ENCODE assay signal across 8 cellular contexts in the genomic region with DNA sequence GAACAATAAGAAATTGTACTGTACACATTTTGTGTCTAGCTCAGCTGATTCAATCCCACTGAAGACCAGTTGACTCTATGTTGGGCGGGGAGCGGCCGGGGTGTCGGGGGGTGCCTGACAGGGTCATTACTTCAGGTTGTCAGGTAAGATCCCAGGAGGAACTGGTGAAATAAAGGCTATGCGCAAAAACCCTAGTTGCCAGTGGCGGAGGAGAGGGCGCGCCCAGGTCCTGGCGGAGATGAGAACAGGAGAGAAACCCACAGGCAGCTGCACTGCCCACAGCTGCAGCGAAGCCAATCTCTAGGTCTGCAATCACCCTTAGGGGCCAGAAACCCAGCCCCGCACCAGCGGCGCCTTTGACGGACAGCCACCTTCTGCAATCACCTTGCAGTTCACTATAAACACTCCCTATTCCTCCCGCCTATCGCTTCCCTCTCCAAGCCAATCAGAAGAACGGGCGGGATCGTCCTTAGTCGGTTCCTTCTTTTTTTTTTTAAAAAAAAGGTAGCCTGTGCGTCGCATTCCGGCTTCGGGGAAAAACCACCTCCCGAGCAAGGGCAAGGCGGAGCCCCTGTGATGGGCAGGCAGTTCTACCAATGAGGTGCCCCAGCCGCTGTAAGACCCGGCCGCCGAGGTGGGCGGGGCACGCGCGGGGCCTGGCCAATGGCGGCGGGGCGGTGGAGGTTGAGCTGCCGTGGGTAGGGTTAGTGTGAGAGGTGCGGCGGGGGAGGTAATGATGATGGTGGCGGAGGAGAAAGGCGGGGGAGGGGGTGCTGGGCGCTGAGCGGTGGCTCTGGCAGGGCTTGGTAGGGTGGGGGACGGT. TPM values are rescaled to one million over a fixed set of nuclear protein-coding genes. Genes with fewer than 3 reads are reported as not detected.
A peak's percentile ranks its signal among the peaks of the same experiment; 100 is the strongest.
DNase-seq lines count a peak whose midpoint lies in the region; ATAC-seq, FAIRE-seq and TF ChIP-seq lines count a peak whose summit lies in the region.

Gene EHBP1, plus strand, starts transcription at position 707 of the 823 bp plus-strand sequence. CDS start 1,479 bp downstream, outside the sequence.

- TF ChIP-seq CTCF in cardiac muscle cell (IDR thresholded peaks at IDR 0.05; ENCODE audit: low read depth, low read length): no peak
- TF ChIP-seq CTCF in parathyroid adenoma (IDR thresholded peaks at IDR 0.05): no peak
- peak in 2 of 5 experiments; percentile 14 to 31 for TF ChIP-seq CTCF in tibial nerve (IDR thresholded peaks at IDR 0.05)

- H3K36me3 Mint-ChIP-seq in T-cell: peaks cover 9% of the 10 kb centered on the region

- H3K9me3 ChIP-seq in cardiac muscle cell (ENCODE audit: low read depth): no peaks in the 10 kb centered on the region
- no peaks in the 10 kb centered on the region for H3K9me3 ChIP-seq in parathyroid adenoma (ENCODE audit: control insufficient read depth, low read length)
- no peaks in the 10 kb centered on the region for H3K9me3 ChIP-seq in tibial nerve

- peaks cover 36 to 37% (median 37%) of the 10 kb centered on the region in 3 donors for H3K4me1 Mint-ChIP-seq in T-cell

- H3K9ac ChIP-seq in parathyroid adenoma: peak within 1 kb of the TSS; percentile 53

- H3K27me3 ChIP-seq in cardiac muscle cell: no peaks in the 10 kb centered on the region
- no peaks in the 10 kb centered on the region for H3K27me3 ChIP-seq in parathyroid adenoma (ENCODE audit: control insufficient read depth, insufficient read depth, low read length)
- no peaks in the 10 kb centered on the region for H3K27me3 ChIP-seq in tibial nerve

- peak within 1 kb of the TSS; percentile 83 to 94 (median 84) for H3K4me3 Mint-ChIP-seq in T-cell

- H3K27ac Mint-ChIP-seq in T-cell: peak within 1 kb of the TSS; percentile 74 to 87

- H3K4me1 ChIP-seq in cardiac muscle cell (ENCODE audit: low read depth): peaks cover 15% of the 10 kb centered on the region
- peaks cover 3% of the 10 kb centered on the region for H3K4me1 ChIP-seq in parathyroid adenoma
- H3K4me1 ChIP-seq in tibial nerve: peaks cover 0 to 57% (median 8%) of the 10 kb centered on the region in 4 donors

- peak within 1 kb of the TSS; percentile 95 for H2AFZ ChIP-seq in parathyroid adenoma

- POLR2A ChIA-PET in T-cell (lab: Charles Lee): interaction anchor here in 1 of 2 donors (0.6 kb wide), 1 partner anchor 55 kb away, joined by 3 read pairs; no protein-coding TSS in a partner anchor

- peak; percentile 99 for FAIRE-seq in GM12891 (lab: Jason Lieb, UNC)

- peak in 1 of 2 donors; percentile 94 for TF ChIP-seq EP300 in tibial nerve (IDR thresholded peaks at IDR 0.05)

- no peaks in the 10 kb centered on the region for H3K27me3 Mint-ChIP-seq in T-cell

- peak; percentile 85 for DNase-seq in GM12891 (ENCODE audit: insufficient read length, low spot score)
- DNase-seq in NCI-H1436 treated with DMSO at 0.1 percent for 48 hours (lab: John Stamatoyannopoulos, UW): peak; percentile 99
- peak; percentile 90 to 98 (median 94) for DNase-seq in T-cell
- peak; percentile 99 to 100 for DNase-seq in cardiac muscle cell (ENCODE audit: low read depth in 1 of 2, low spot score in 1 of 2)
- DNase-seq in tibial nerve (ENCODE audit: low spot score in 2 of 2): peak; percentile 97 to 98

- TF ChIP-seq POLR2A in GM12891 (IDR thresholded peaks at IDR 0.05; ENCODE audit: low read depth, low read length) (peak; percentile 72), tibial nerve (IDR thresholded peaks at IDR 0.05) (peak; percentile 76 to 87)

- peaks cover 14% of the 10 kb centered on the region for H3K79me2 ChIP-seq in parathyroid adenoma

- ATAC-seq in HG02840 (IDR thresholded peaks at IDR 0.05; ENCODE audit: low FRiP score, unreplicated experiment) (peak; percentile 96), T-cell (replicated peaks in 1 of 4) (peak; percentile 96 to 99 (median 98))

- H3K4me2 ChIP-seq in parathyroid adenoma (ENCODE audit: low read length): peak within 1 kb of the TSS; percentile 89

- peaks cover 4% of the 10 kb centered on the region for H3K36me3 ChIP-seq in cardiac muscle cell
- no peaks in the 10 kb centered on the region for H3K36me3 ChIP-seq in parathyroid adenoma (ENCODE audit: control insufficient read depth, insufficient read depth, low read length)
- peaks cover 0 to 7% (median 0%) of the 10 kb centered on the region in 3 donors for H3K36me3 ChIP-seq in tibial nerve

- H3K4me3 ChIP-seq in cardiac muscle cell: peak within 1 kb of the TSS; percentile 73
- H3K4me3 ChIP-seq in parathyroid adenoma (ENCODE audit: low read depth, low read length): peak within 1 kb of the TSS; percentile 93
- peak within 1 kb of the TSS; percentile 84 to 100 (median 93) for H3K4me3 ChIP-seq in tibial nerve

- no peaks in the 10 kb centered on the region for H3K9me3 Mint-ChIP-seq in T-cell

- CTCF ChIA-PET in T-cell (lab: Charles Lee): interaction anchor here in 1 of 2 donors (0.5 to 1.0 kb wide), 2 partner anchors 41 to 71 kb away, joined by 3 to 4 read pairs; no protein-coding TSS in a partner anchor

- peak within 1 kb of the TSS; percentile 53 for H3K27ac ChIP-seq in adipose tissue (ENCODE audit: low read depth, low read length)
- peak within 1 kb of the TSS; percentile 92 for H3K27ac ChIP-seq in cardiac muscle cell
- H3K27ac ChIP-seq in parathyroid adenoma: peak within 1 kb of the TSS; percentile 78
- peak within 1 kb of the TSS; percentile 90 to 99 (median 98) for H3K27ac ChIP-seq in tibial nerve

- WGBS in adipose tissue, 3 donors: 0 to 1% (median 0%) methylated on average over 41 to 45 of the region's 45 CpGs
- WGBS in tibial nerve, 2 donors: 1 to 2% methylated on average over 42 to 44 of the region's 45 CpGs

TF ChIP-seq in GM12891, 5 proteins besides CTCF, POLR2A, EP300 and RAD21:
- TF ChIP-seq SPI1 (IDR thresholded peaks at IDR 0.05; ENCODE audit: low read depth, low read length) (peak; percentile 42; the same call in 1 of the 2 replicates), PAX5 (IDR thresholded peaks at IDR 0.05; ENCODE audit: insufficient read depth, low read length, severe bottlenecking) (no peak), POU2F2 (IDR thresholded peaks at IDR 0.05; ENCODE audit: low read depth, low read length) (peak; percentile 21; the same call in 1 of the 2 replicates), POLR2AphosphoS5 (IDR thresholded peaks at IDR 0.05; ENCODE audit: low read depth, low read length) (0 out of 2 replicates have a peak, but pooled peaks have one; percentile 56), TAF1 (IDR thresholded peaks at IDR 0.05; ENCODE audit: low read depth, low read length) (peak; percentile 60)
TF ChIP-seq in GM12891: peak in this region for 4.

RNA-seq across cellular contexts. Expression of gene EHBP1, which starts in this region (rescaled TPM):
- 11.5 TPM for polyA plus RNA-seq in GM12891 (2012; ENCODE audit: low read depth, missing spikeins)
- total RNA-seq in T-cell (10 to 100 TPM; 22.1 to 28.7 (median 26.1) TPM), cardiac muscle cell (18.7 and 30.8 TPM in 2 replicates), tibial nerve (100 to 1,000 TPM; 195 to 367 (median 212) TPM)
- polyA plus RNA-seq in adipose tissue (10 to 100 TPM; 11.7 to 59.5 (median 33.7) TPM), cardiac muscle cell (11.7 and 15.7 TPM in 2 replicates)

Comparison
In these comparisons a context has a peak if more than half of its experiments do, and no peak if none do; other contexts are left out.
1. Peak in every context shown above with its lines: DNase-seq, ATAC-seq, H3K4me3 ChIP-seq and H3K27ac ChIP-seq.